Comparison of ENCODE assay signal across 16 cellular contexts in the genomic region with DNA sequence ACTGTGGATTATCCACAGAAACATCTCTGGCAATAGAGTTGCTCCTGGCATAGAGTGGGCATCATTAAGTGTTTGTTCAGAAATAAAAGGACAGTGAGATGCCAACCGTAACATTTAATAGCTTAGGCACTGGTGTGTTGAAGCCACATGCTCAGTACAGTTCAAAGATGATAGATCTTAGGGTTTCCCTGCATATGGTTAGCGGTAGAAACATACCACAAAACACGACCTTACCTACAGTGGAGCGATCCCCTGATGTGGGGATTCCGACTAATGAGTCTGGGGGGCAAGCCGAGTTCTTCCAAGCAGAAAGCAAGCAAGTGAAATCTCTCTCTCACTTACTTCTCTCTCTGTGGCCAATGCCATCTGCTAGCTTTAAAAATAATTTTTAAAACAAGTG.
A peak's percentile ranks its signal among the peaks of the same experiment; 100 is the strongest.
DNase-seq lines count a peak whose midpoint lies in the region; ATAC-seq lines count a peak whose summit lies in the region.
"Had no signal": no experiment of that assay in that cellular context is flagged by ENCODE, and none has a peak within 500 bp of the region (broad histone marks: within the 10 kb centered on the region; RNA-seq: fewer than 3 reads in every experiment).

No MANE protein-coding gene starts in this region.

- peaks cover 4% of the 10 kb centered on the region for H3K4me1 Mint-ChIP-seq in activated naive CD8-positive, alpha-beta T cell (ENCODE audit: low read depth)
- H3K4me1 Mint-ChIP-seq in activated naive CD8-positive, alpha-beta T cell treated with anti-CD3 and anti-CD28 coated beads for 36 hours: peaks cover 9% of the 10 kb centered on the region
- peaks cover 0 to 8% (median 6%) of the 10 kb centered on the region in 3 donors for H3K4me1 Mint-ChIP-seq in IgD-negative memory B cell
- H3K4me1 Mint-ChIP-seq in naive B cell: peaks cover 6 to 8% (median 7%) of the 10 kb centered on the region in 3 donors
- H3K4me1 Mint-ChIP-seq: CD14-positive monocyte had no signal

- ATAC-seq in naive B cell (ENCODE audit: low read depth in 2 of 2) (no peak), GM21619 (IDR thresholded peaks at IDR 0.05; ENCODE audit: unreplicated experiment) (no peak), GM18909 (IDR thresholded peaks at IDR 0.05; ENCODE audit: poor library complexity, unreplicated experiment) (no peak)
- ATAC-seq: CD8-positive, alpha-beta T cell had no signal

- peaks cover 13% of the 10 kb centered on the region for H3K36me3 Mint-ChIP-seq in activated naive CD8-positive, alpha-beta T cell
- peaks cover 18% of the 10 kb centered on the region for H3K36me3 Mint-ChIP-seq in activated naive CD8-positive, alpha-beta T cell treated with anti-CD3 and anti-CD28 coated beads for 36 hours
- H3K36me3 Mint-ChIP-seq in IgD-negative memory B cell: peaks cover 2% of the 10 kb centered on the region
- H3K36me3 Mint-ChIP-seq in naive B cell: peaks cover 14 to 19% of the 10 kb centered on the region in 2 donors

- no peaks in the 10 kb centered on the region for H3K9me3 Mint-ChIP-seq in activated naive CD8-positive, alpha-beta T cell (ENCODE audit: low read depth)
- no peaks in the 10 kb centered on the region for H3K9me3 Mint-ChIP-seq in activated naive CD8-positive, alpha-beta T cell treated with anti-CD3 and anti-CD28 coated beads for 36 hours
- H3K9me3 Mint-ChIP-seq in IgD-negative memory B cell: no peaks in the 10 kb centered on the region
- no peaks in the 10 kb centered on the region for H3K9me3 Mint-ChIP-seq in naive B cell
- H3K9me3 Mint-ChIP-seq: CD14-positive monocyte; CD8-positive, alpha-beta T cell had no signal

- H3K27me3 Mint-ChIP-seq in activated naive CD8-positive, alpha-beta T cell: no peaks in the 10 kb centered on the region
- H3K27me3 Mint-ChIP-seq in activated naive CD8-positive, alpha-beta T cell treated with anti-CD3 and anti-CD28 coated beads for 36 hours: no peaks in the 10 kb centered on the region
- H3K27me3 Mint-ChIP-seq in IgD-negative memory B cell (no peaks in the 10 kb centered on the region), naive B cell (no peaks in the 10 kb centered on the region)

- no peak overlapping the region for H3K4me3 Mint-ChIP-seq in activated naive CD8-positive, alpha-beta T cell
- H3K4me3 Mint-ChIP-seq in activated naive CD8-positive, alpha-beta T cell treated with anti-CD3 and anti-CD28 coated beads for 36 hours: no peak overlapping the region
- H3K4me3 Mint-ChIP-seq in IgD-negative memory B cell: peak overlapping the region in 1 of 4 donors; percentile 32
- no peak overlapping the region for H3K4me3 Mint-ChIP-seq in naive B cell
- H3K4me3 Mint-ChIP-seq: CD14-positive monocyte; CD8-positive, alpha-beta T cell; HFFc6 had no signal

- no peak for DNase-seq in activated naive CD8-positive, alpha-beta T cell treated with anti-CD3 and anti-CD28 coated beads for 36 hours
- DNase-seq in naive B cell: no peak
- DNase-seq in inferior parietal cortex (ENCODE audit: extremely low spot score): no peak
- DNase-seq: ACHN; CD8-positive, alpha-beta T cell; COR-L47; DMS153; DMS79 treated with DMSO at 0.1 percent for 48 hours; EL; HCEC 1CT; HFFc6 had no signal

- peak overlapping the region; percentile 37 for H3K27ac Mint-ChIP-seq in activated naive CD8-positive, alpha-beta T cell
- H3K27ac Mint-ChIP-seq in activated naive CD8-positive, alpha-beta T cell treated with anti-CD3 and anti-CD28 coated beads for 36 hours: no peak overlapping the region
- H3K27ac Mint-ChIP-seq in IgD-negative memory B cell: peak overlapping the region in 2 of 3 donors; percentile 33 to 43
- H3K27ac Mint-ChIP-seq in naive B cell: peak overlapping the region in 4 of 6 donors; percentile 56 to 84 (median 64)
- H3K27ac Mint-ChIP-seq: CD8-positive, alpha-beta T cell; HFFc6 had no signal
